In genomic region chr3:58325525-58325992, GRCh38 we compare ENCODE assay signal across 12 cellular contexts. TPM values are rescaled to one million over a fixed set of nuclear protein-coding genes. Genes with fewer than 3 reads are reported as not detected.
A peak's percentile ranks its signal among the peaks of the same experiment; 100 is the strongest.
DNase-seq lines count a peak whose midpoint lies in the region; ATAC-seq, FAIRE-seq and TF ChIP-seq lines count a peak whose summit lies in the region.
"Had no signal": no experiment of that assay in that cellular context is flagged by ENCODE, and none has a peak within 500 bp of the region (broad histone marks: within the 10 kb centered on the region; RNA-seq: fewer than 3 reads in every experiment).

No MANE protein-coding gene starts in this region.

- no peak for ATAC-seq in stimulated activated naive CD8-positive, alpha-beta T cell treated with anti-CD3 and anti-CD28 coated beads, Interleukin-15, amount 100 ng/mL, for 72 hours
- ATAC-seq in HG03520 (IDR thresholded peaks at IDR 0.05; ENCODE audit: unreplicated experiment) (no peak), PC-3 (no peak)

- peaks cover 28% of the 10 kb centered on the region for H3K4me1 Mint-ChIP-seq in T-helper 2 cell treated with Interferon-gamma antibody and Interleukin-4, amounts not matched to agents 5 μg/mL and 100 μg/mL, for 36 hours (ENCODE audit: low read depth)
- H3K4me1 Mint-ChIP-seq in activated T-helper 2 cell treated with anti-CD3 and anti-CD28 coated beads, Interferon-gamma antibody, Interleukin-2, Interleukin-4, amounts not matched to agents 10 μg/mL and 5 μg/mL and 100 μg/mL, durations not matched to agents 14 hours and 24 hours and 36 hours (ENCODE audit: low read depth): peaks cover 42% of the 10 kb centered on the region
- peaks cover 47% of the 10 kb centered on the region for H3K4me1 Mint-ChIP-seq in stimulated activated naive CD8-positive, alpha-beta T cell treated with anti-CD3 and anti-CD28 coated beads, Interleukin-15, amount 100 ng/mL, for 72 hours

- intact Hi-C loops in activated T-helper 2 cell treated with anti-CD3 and anti-CD28 coated beads, Interferon-gamma antibody, Interleukin-2, Interleukin-4, amounts not matched to agents 10 μg/mL and 5 μg/mL and 100 μg/mL, durations not matched to agents 14 hours and 24 hours and 36 hours (cut with micrococcal nuclease): no loop called here
- intact Hi-C loops in kidney (cut with DNase I) (loop anchor here (10.0 kb wide), 1 partner anchor 299 kb away; no protein-coding TSS in a partner anchor), PC-3 (cut with micrococcal nuclease) (no loop called here)

- CTCF ChIA-PET in PC-3 (lab: Charles Lee): no interaction called here

- H3K4me2 ChIP-seq in PC-3 (ENCODE audit: low read length): no peak overlapping the region

- no peaks in the 10 kb centered on the region for H3K27me3 Mint-ChIP-seq in T-helper 2 cell treated with Interferon-gamma antibody and Interleukin-4, amounts not matched to agents 5 μg/mL and 100 μg/mL, for 36 hours (ENCODE audit: low read depth)
- H3K27me3 Mint-ChIP-seq in activated T-helper 2 cell treated with anti-CD3 and anti-CD28 coated beads, Interferon-gamma antibody, Interleukin-2, Interleukin-4, amounts not matched to agents 10 μg/mL and 5 μg/mL and 100 μg/mL, durations not matched to agents 14 hours and 24 hours and 36 hours (ENCODE audit: low read depth): no peaks in the 10 kb centered on the region
- H3K27me3 Mint-ChIP-seq in stimulated activated naive CD8-positive, alpha-beta T cell treated with anti-CD3 and anti-CD28 coated beads, Interleukin-15, amount 100 ng/mL, for 72 hours: no peaks in the 10 kb centered on the region
- H3K27me3 Mint-ChIP-seq: central memory CD8-positive, alpha-beta T cell had no signal

- peak overlapping the region; percentile 34 for H3K4me3 Mint-ChIP-seq in T-helper 2 cell treated with Interferon-gamma antibody and Interleukin-4, amounts not matched to agents 5 μg/mL and 100 μg/mL, for 36 hours
- no peak overlapping the region for H3K4me3 Mint-ChIP-seq in activated T-helper 2 cell treated with anti-CD3 and anti-CD28 coated beads, Interferon-gamma antibody, Interleukin-2, Interleukin-4, amounts not matched to agents 10 μg/mL and 5 μg/mL and 100 μg/mL, durations not matched to agents 14 hours and 24 hours and 36 hours (ENCODE audit: low read depth)
- peak overlapping the region; percentile 31 to 44 for H3K4me3 Mint-ChIP-seq in stimulated activated naive CD8-positive, alpha-beta T cell treated with anti-CD3 and anti-CD28 coated beads, Interleukin-15, amount 100 ng/mL, for 72 hours
- H3K4me3 Mint-ChIP-seq: central memory CD8-positive, alpha-beta T cell had no signal

- no peak overlapping the region for H3K9ac ChIP-seq in kidney (ENCODE audit: low read length in 2 of 2)
- no peak overlapping the region for H3K9ac ChIP-seq in PC-3 (ENCODE audit: low read length)

- BruUV-seq in PC-3 (replicated peaks; lab: Mats Ljungman, UMichigan): no TSS peak

- H3K4me1 ChIP-seq in kidney (ENCODE audit: control insufficient read depth in 1 of 2, insufficient read depth in 1 of 2, low read depth in 1 of 2, low read length in 2 of 2): peaks cover 4 to 10% of the 10 kb centered on the region in 2 donors
- no peaks in the 10 kb centered on the region for H3K4me1 ChIP-seq in PC-3 (ENCODE audit: insufficient read depth, low read length)

- H3K9me2 ChIP-seq in PC-3 (replicated peaks; ENCODE audit: low read length): no peaks in the 10 kb centered on the region

- H3F3A ChIP-seq in PC-3 (ENCODE audit: low read length, unreplicated experiment): no peaks in the 10 kb centered on the region

- H3K9me3 Mint-ChIP-seq in T-helper 2 cell treated with Interferon-gamma antibody and Interleukin-4, amounts not matched to agents 5 μg/mL and 100 μg/mL, for 36 hours: no peaks in the 10 kb centered on the region
- H3K9me3 Mint-ChIP-seq in activated T-helper 2 cell treated with anti-CD3 and anti-CD28 coated beads, Interferon-gamma antibody, Interleukin-2, Interleukin-4, amounts not matched to agents 10 μg/mL and 5 μg/mL and 100 μg/mL, durations not matched to agents 14 hours and 24 hours and 36 hours: no peaks in the 10 kb centered on the region
- no peaks in the 10 kb centered on the region for H3K9me3 Mint-ChIP-seq in stimulated activated naive CD8-positive, alpha-beta T cell treated with anti-CD3 and anti-CD28 coated beads, Interleukin-15, amount 100 ng/mL, for 72 hours
- H3K9me3 Mint-ChIP-seq: central memory CD8-positive, alpha-beta T cell had no signal

- POLR2A ChIA-PET in PC-3 (lab: Charles Lee; ENCODE audit: unreplicated experiment): no interaction called here

- H3K9me3 ChIP-seq in kidney (ENCODE audit: control insufficient read depth in 1 of 2, low read length in 2 of 2) (no peaks in the 10 kb centered on the region), PC-3 (ENCODE audit: low read length) (no peaks in the 10 kb centered on the region)
- H3K9me3 ChIP-seq: neutrophil had no signal

- TF ChIP-seq CTCF in kidney (IDR thresholded peaks at IDR 0.05; ENCODE audit: borderline replicate concordance, extremely low read depth, insufficient read depth) (no peak), PC-3 (conservative IDR thresholded peaks at IDR 0.05; ENCODE audit: low read depth, low read length) (no peak)

- H3K36me3 Mint-ChIP-seq in T-helper 2 cell treated with Interferon-gamma antibody and Interleukin-4, amounts not matched to agents 5 μg/mL and 100 μg/mL, for 36 hours (ENCODE audit: low read depth): peaks cover 3% of the 10 kb centered on the region
- H3K36me3 Mint-ChIP-seq in activated T-helper 2 cell treated with anti-CD3 and anti-CD28 coated beads, Interferon-gamma antibody, Interleukin-2, Interleukin-4, amounts not matched to agents 10 μg/mL and 5 μg/mL and 100 μg/mL, durations not matched to agents 14 hours and 24 hours and 36 hours (ENCODE audit: low read depth): peaks cover 6% of the 10 kb centered on the region

- no peak overlapping the region for H2AFZ ChIP-seq in PC-3 (ENCODE audit: low read length)

- no peak for FAIRE-seq in kidney (lab: Jason Lieb, UNC)
- FAIRE-seq: A204.1 had no signal

- no peaks in the 10 kb centered on the region for H3K79me2 ChIP-seq in PC-3 (ENCODE audit: low read length)

- no peak for DNase-seq in T-helper 2 cell treated with Interferon-gamma antibody and Interleukin-4, amounts not matched to agents 5 μg/mL and 100 μg/mL, for 36 hours (ENCODE audit: low spot score)
- DNase-seq in T-helper 2 cell (no peak), kidney (no peak), PC-3 (no peak), DMS53 treated with DMSO at 0.1 percent for 48 hours (lab: John Stamatoyannopoulos, UW; ENCODE audit: unreplicated experiment) (no peak)
- no peak for DNase-seq in activated T-helper 2 cell treated with anti-CD3 and anti-CD28 coated beads, Interferon-gamma antibody, Interleukin-2, Interleukin-4, amounts not matched to agents 10 μg/mL and 5 μg/mL and 100 μg/mL, durations not matched to agents 14 hours and 24 hours and 36 hours (ENCODE audit: low spot score)
- no peak for DNase-seq in stimulated activated naive CD8-positive, alpha-beta T cell treated with anti-CD3 and anti-CD28 coated beads, Interleukin-15, amount 100 ng/mL, for 72 hours
- DNase-seq: NCI-H1930 had no signal

- H3K27ac Mint-ChIP-seq in T-helper 2 cell treated with Interferon-gamma antibody and Interleukin-4, amounts not matched to agents 5 μg/mL and 100 μg/mL, for 36 hours: peak overlapping the region; percentile 74
- H3K27ac Mint-ChIP-seq in activated T-helper 2 cell treated with anti-CD3 and anti-CD28 coated beads, Interferon-gamma antibody, Interleukin-2, Interleukin-4, amounts not matched to agents 10 μg/mL and 5 μg/mL and 100 μg/mL, durations not matched to agents 14 hours and 24 hours and 36 hours: peak overlapping the region; percentile 93
- peak overlapping the region; percentile 94 to 96 for H3K27ac Mint-ChIP-seq in stimulated activated naive CD8-positive, alpha-beta T cell treated with anti-CD3 and anti-CD28 coated beads, Interleukin-15, amount 100 ng/mL, for 72 hours

- H3K27ac ChIP-seq in kidney (ENCODE audit: low read depth in 2 of 2, low read length in 2 of 2) (peak overlapping the region; percentile 62 to 79), PC-3 (ENCODE audit: low read length) (no peak overlapping the region)
- H3K27ac ChIP-seq: neutrophil had no signal

- H3K36me3 ChIP-seq in kidney (ENCODE audit: control insufficient read depth in 1 of 2, insufficient read depth in 2 of 2, low read length in 2 of 2) (no peaks in the 10 kb centered on the region), PC-3 (ENCODE audit: low read depth, low read length) (0 out of 2 replicates have a peak, but pooled peaks cover 3% of the 10 kb centered on the region)
- H3K36me3 ChIP-seq: neutrophil had no signal

- H3K4me3 ChIP-seq in kidney (ENCODE audit: low read length in 2 of 2) (no peak overlapping the region), PC-3 (ENCODE audit: low read length) (no peak overlapping the region)

- H4K20me1 ChIP-seq in PC-3 (ENCODE audit: low read length): no peaks in the 10 kb centered on the region

- H3K27me3 ChIP-seq in PC-3 (ENCODE audit: low read length): no peaks in the 10 kb centered on the region
- H3K27me3 ChIP-seq: neutrophil had no signal

RNA-seq across cellular contexts. Expression of gene PXK, which starts 7.1 kb away (rescaled TPM):
- total RNA-seq in activated T-helper 2 cell treated with anti-CD3 and anti-CD28 coated beads, Interferon-gamma antibody, Interleukin-2, Interleukin-4, amounts not matched to agents 10 μg/mL and 5 μg/mL and 100 μg/mL, durations not matched to agents 14 hours and 24 hours and 36 hours: 47.6 and 48.7 TPM in 2 replicates
- total RNA-seq in kidney (24.8 TPM), PC-3 (2014; rRNA removed) (11.1 and 14.5 TPM in 2 replicates)
- 21.6 TPM for polyA plus RNA-seq in kidney (ENCODE audit: insufficient read depth, low read depth, low replicate concordance)

RNA-seq across cellular contexts. Expression of gene HTD2, which starts 19.2 kb away (rescaled TPM):
- 10.1 and 10.5 TPM in 2 replicates for total RNA-seq in activated T-helper 2 cell treated with anti-CD3 and anti-CD28 coated beads, Interferon-gamma antibody, Interleukin-2, Interleukin-4, amounts not matched to agents 10 μg/mL and 5 μg/mL and 100 μg/mL, durations not matched to agents 14 hours and 24 hours and 36 hours
- 7.8 TPM for total RNA-seq in kidney
- polyA plus RNA-seq in kidney (ENCODE audit: insufficient read depth, low read depth, low replicate concordance): 6.4 TPM
- total RNA-seq in PC-3 (2014; rRNA removed): 4.9 and 6.9 TPM in 2 replicates

RNA-seq across cellular contexts. Expression of gene RPP14, which starts 19.5 kb away (rescaled TPM):
- 21.8 and 23.8 TPM in 2 replicates for total RNA-seq in activated T-helper 2 cell treated with anti-CD3 and anti-CD28 coated beads, Interferon-gamma antibody, Interleukin-2, Interleukin-4, amounts not matched to agents 10 μg/mL and 5 μg/mL and 100 μg/mL, durations not matched to agents 14 hours and 24 hours and 36 hours
- total RNA-seq in kidney (14.9 TPM), PC-3 (2014; rRNA removed) (28.8 and 30.0 TPM in 2 replicates)
- 12.0 TPM for polyA plus RNA-seq in kidney (ENCODE audit: insufficient read depth, low read depth, low replicate concordance)
